Comparison of ENCODE assay signal across 1 cellular context in the genomic region with DNA sequence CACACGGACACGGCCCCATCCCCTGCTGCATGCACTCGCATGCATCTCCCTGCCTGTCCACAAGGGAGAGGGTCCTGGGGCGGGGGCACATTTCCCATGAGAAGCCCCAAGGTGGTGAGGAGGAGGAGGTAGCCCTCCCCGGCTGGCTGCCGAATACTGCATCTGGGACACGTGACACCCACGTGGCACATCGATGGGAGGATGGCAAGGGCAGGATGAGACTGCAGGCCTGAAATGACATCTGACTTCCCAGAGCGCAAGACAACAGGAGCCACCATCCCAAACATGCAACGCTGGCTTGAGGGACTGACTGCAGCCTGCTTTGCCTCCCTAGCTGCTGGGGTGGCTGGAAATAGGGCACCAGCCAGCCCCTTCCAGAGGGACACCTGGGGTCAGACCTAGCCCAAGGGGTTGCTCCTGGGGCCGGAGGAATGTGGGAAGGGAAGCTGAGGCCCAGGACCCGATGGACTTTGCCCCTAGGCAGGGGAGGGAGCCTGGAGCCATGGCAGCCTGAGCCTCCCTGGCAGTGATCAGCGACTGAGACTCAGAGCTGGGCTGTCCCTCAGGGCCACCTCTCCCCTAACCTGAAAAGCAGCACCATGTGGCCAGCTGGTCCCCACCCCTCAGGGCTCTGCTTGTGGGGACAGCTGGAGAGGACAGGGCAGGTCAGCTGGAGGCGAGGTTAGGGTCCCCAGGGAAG.
TF ChIP-seq lines count a peak whose summit lies in the region.

No MANE protein-coding gene starts in this region.

TF ChIP-seq in IMR-90, 13 proteins besides CTCF, POLR2A, EP300 and RAD21:
- no peak for TF ChIP-seq CEBPB (IDR thresholded peaks at IDR 0.05; ENCODE audit: low read depth, low read length)
- TF ChIP-seq, protein P1, sequence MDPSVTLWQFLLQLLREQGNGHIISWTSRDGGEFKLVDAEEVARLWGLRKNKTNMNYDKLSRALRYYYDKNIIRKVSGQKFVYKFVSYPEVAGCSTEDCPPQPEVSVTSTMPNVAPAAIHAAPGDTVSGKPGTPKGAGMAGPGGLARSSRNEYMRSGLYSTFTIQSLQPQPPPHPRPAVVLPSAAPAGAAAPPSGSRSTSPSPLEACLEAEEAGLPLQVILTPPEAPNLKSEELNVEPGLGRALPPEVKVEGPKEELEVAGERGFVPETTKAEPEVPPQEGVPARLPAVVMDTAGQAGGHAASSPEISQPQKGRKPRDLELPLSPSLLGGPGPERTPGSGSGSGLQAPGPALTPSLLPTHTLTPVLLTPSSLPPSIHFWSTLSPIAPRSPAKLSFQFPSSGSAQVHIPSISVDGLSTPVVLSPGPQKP (IDR thresholded peaks at IDR 0.05; ENCODE audit: borderline replicate concordance, low read depth, low read length): no peak
- TF ChIP-seq, protein P2, sequence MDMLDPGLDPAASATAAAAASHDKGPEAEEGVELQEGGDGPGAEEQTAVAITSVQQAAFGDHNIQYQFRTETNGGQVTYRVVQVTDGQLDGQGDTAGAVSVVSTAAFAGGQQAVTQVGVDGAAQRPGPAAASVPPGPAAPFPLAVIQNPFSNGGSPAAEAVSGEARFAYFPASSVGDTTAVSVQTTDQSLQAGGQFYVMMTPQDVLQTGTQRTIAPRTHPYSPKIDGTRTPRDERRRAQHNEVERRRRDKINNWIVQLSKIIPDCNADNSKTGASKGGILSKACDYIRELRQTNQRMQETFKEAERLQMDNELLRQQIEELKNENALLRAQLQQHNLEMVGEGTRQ (IDR thresholded peaks at IDR 0.05; ENCODE audit: low read depth, low read length): no peak
